ENCODE assay signal across 1 cellular context in genomic region chr9:82242285-82242963, GRCh38.
TF ChIP-seq lines count a peak whose summit lies in the region.

No MANE protein-coding gene starts in this region.

TF ChIP-seq in WTC11, 78 proteins besides CTCF, POLR2A, EP300 and RAD21 (continued from another document):
- TF ChIP-seq STAT6 (CRISPR knock-in tag; conservative IDR thresholded peaks at IDR 0.05; ENCODE audit: low read depth) (no peak), GTF2I (CRISPR knock-in tag; conservative IDR thresholded peaks at IDR 0.05) (no peak), JUN (CRISPR knock-in tag; IDR thresholded peaks at IDR 0.05) (no peak)
TF ChIP-seq in WTC11: peak in this region for 0.
